Comparison of ENCODE assay signal across 15 cellular contexts in the genomic region with DNA sequence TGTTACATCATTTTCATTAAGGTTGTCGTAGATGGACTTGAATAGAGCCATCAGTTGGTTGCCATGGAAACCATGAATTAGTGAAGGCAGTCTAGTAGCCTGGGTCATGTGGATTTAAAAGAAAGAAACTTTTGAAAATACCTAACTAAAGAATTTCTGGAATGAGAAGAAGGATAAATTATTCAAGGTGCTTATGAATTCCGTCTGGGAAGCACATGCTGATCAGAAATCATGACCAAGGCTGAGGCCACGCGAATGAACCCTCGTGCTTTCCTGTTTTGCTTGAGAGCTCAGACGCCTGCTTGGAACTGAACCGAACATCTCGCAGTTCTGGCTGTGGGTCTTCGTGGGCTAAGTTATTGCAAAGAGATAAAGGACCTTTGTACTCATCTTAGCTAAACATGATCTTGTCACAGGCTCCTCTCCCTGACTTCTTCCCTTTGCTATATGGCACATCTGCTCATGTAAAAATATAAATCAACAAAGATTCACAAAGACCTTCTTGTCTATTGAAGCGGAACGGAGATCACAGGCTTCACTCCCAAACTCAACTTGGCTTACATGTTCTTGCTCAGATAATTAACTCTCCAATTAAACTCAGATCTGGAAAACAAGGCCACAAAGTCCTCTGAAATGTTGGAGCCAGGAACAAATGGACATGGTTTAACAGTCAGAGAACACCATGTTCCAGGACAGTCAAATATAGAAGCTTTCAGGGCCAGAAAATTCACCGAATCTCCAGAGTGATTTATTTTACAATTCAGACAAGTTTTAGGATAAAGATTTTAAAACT.
DNase-seq lines count a peak whose midpoint lies in the region; ATAC-seq and TF ChIP-seq lines count a peak whose summit lies in the region.
"Had no signal": no experiment of that assay in that cellular context is flagged by ENCODE, and none has a peak within 500 bp of the region (broad histone marks: within the 10 kb centered on the region; RNA-seq: fewer than 3 reads in every experiment).

No MANE protein-coding gene starts in this region.

- H3K9me3 ChIP-seq in right atrium auricular region (no peaks in the 10 kb centered on the region), esophagus muscularis mucosa (no peaks in the 10 kb centered on the region), tibial artery (no peaks in the 10 kb centered on the region)
- H3K9me3 ChIP-seq: mucosa of descending colon had no signal

- intact Hi-C loops in Right ventricle myocardium inferior (cut with DNase I): no loop called here
- intact Hi-C loops in esophagus muscularis mucosa (cut with DNase I): no loop called here
- intact Hi-C loops in tibial artery (cut with DNase I; ENCODE audit: low total_unique reads): no loop called here

- DNase-seq in right atrium auricular region (ENCODE audit: low spot score) (peak; percentile 56), Right ventricle myocardium inferior (ENCODE audit: missing footprints) (no peak), esophagus muscularis mucosa (ENCODE audit: extremely low spot score) (no peak), midbrain (lab: John Stamatoyannopoulos, UW) (peak; percentile 3), tibial artery (peak in 1 of 2 donors; percentile 36), T-helper 1 cell (no peak), activated gamma-delta T cell treated with Interleukin-2 at 50 U/mL for 16 hours (no peak)
- DNase-seq: activated CD8-positive, alpha-beta T cell treated with anti-CD3 and anti-CD28 coated beads for 36 hours; aorta; Calu3; effector memory CD4-positive, alpha-beta T cell; HFFc6; mucosa of descending colon; NCI-H146 had no signal

- no peak overlapping the region for H3K4me3 ChIP-seq in right atrium auricular region
- no peak overlapping the region for H3K4me3 ChIP-seq in esophagus muscularis mucosa
- H3K4me3 ChIP-seq in tibial artery: no peak overlapping the region
- H3K4me3 ChIP-seq: mucosa of descending colon had no signal

- H3K4me1 ChIP-seq in right atrium auricular region (peaks cover 0 to 19% of the 10 kb centered on the region in 2 donors), esophagus muscularis mucosa (peaks cover 19 to 63% (median 54%) of the 10 kb centered on the region in 4 donors), tibial artery (peaks cover 7 to 34% (median 15%) of the 10 kb centered on the region in 4 donors)

- no peak for ATAC-seq in Right ventricle myocardium inferior
- no peak for ATAC-seq in SK-N-SH treated with all-trans-retinoic acid at 6 μM for 48 hours
- ATAC-seq: activated CD8-positive, alpha-beta T cell treated with anti-CD3 and anti-CD28 coated beads for 36 hours; mucosa of descending colon had no signal

- 69% methylated on average over 12 of the region's 12 CpGs for WGBS in esophagus muscularis mucosa

- no peak for TF ChIP-seq POLR2A in esophagus muscularis mucosa (IDR thresholded peaks at IDR 0.05; ENCODE audit: low read depth)

- TF ChIP-seq EP300 in esophagus muscularis mucosa (IDR thresholded peaks at IDR 0.05): peak; percentile 85

- peak overlapping the region; percentile 3 to 65 for H3K27ac ChIP-seq in right atrium auricular region
- H3K27ac ChIP-seq in esophagus muscularis mucosa (replicated peaks in 1 of 4): peak overlapping the region; percentile 71 to 87 (median 81)
- peak overlapping the region; percentile 76 to 77 for H3K27ac ChIP-seq in tibial artery

- TF ChIP-seq CTCF in right atrium auricular region (IDR thresholded peaks at IDR 0.05) (no peak), esophagus muscularis mucosa (IDR thresholded peaks at IDR 0.05) (no peak), tibial artery (IDR thresholded peaks at IDR 0.05) (no peak)

- H3K36me3 ChIP-seq in right atrium auricular region: no peaks in the 10 kb centered on the region
- H3K36me3 ChIP-seq in esophagus muscularis mucosa: no peaks in the 10 kb centered on the region
- H3K36me3 ChIP-seq in tibial artery: no peaks in the 10 kb centered on the region

- H3K27me3 ChIP-seq in right atrium auricular region (no peaks in the 10 kb centered on the region), esophagus muscularis mucosa (no peaks in the 10 kb centered on the region), tibial artery (no peaks in the 10 kb centered on the region)

TF ChIP-seq in SK-N-SH treated with all-trans-retinoic acid at 6 μM for 48 hours, 23 proteins besides CTCF, POLR2A, EP300 and RAD21:
- TF ChIP-seq, protein P1, sequence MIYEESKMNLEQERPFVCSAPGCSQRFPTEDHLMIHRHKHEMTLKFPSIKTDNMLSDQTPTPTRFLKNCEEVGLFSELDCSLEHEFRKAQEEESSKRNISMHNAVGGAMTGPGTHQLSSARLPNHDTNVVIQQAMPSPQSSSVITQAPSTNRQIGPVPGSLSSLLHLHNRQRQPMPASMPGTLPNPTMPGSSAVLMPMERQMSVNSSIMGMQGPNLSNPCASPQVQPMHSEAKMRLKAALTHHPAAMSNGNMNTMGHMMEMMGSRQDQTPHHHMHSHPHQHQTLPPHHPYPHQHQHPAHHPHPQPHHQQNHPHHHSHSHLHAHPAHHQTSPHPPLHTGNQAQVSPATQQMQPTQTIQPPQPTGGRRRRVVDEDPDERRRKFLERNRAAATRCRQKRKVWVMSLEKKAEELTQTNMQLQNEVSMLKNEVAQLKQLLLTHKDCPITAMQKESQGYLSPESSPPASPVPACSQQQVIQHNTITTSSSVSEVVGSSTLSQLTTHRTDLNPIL (CRISPR knock-in tag; IDR thresholded peaks at IDR 0.05; ENCODE audit: low read depth): no peak
- TF ChIP-seq ZNF70 (CRISPR knock-in tag; IDR thresholded peaks at IDR 0.05) (no peak), PPARA (CRISPR knock-in tag; IDR thresholded peaks at IDR 0.05; ENCODE audit: borderline replicate concordance) (no peak), ESRRG (CRISPR knock-in tag; IDR thresholded peaks at IDR 0.05) (no peak), ZFP30 (CRISPR knock-in tag; IDR thresholded peaks at IDR 0.05) (no peak), RARB (CRISPR knock-in tag; IDR thresholded peaks at IDR 0.05) (no peak), ZFP3 (CRISPR knock-in tag; IDR thresholded peaks at IDR 0.05) (no peak), GLIS3 (CRISPR knock-in tag; IDR thresholded peaks at IDR 0.05) (no peak), ZNF565 (CRISPR knock-in tag; conservative IDR thresholded peaks at IDR 0.05; ENCODE audit: low read depth) (no peak), ZC3H10 (CRISPR knock-in tag; IDR thresholded peaks at IDR 0.05) (no peak), ZNF8 (CRISPR knock-in tag; IDR thresholded peaks at IDR 0.05) (no peak), OSR1 (CRISPR knock-in tag; IDR thresholded peaks at IDR 0.05) (no peak), ISL1 (CRISPR knock-in tag; IDR thresholded peaks at IDR 0.05) (no peak), SNAI2 (CRISPR knock-in tag; IDR thresholded peaks at IDR 0.05) (no peak), TOX (CRISPR knock-in tag; IDR thresholded peaks at IDR 0.05; ENCODE audit: borderline replicate concordance) (no peak), TCF4 (CRISPR knock-in tag; IDR thresholded peaks at IDR 0.05; ENCODE audit: borderline replicate concordance) (no peak), BACH2 (CRISPR knock-in tag; IDR thresholded peaks at IDR 0.05; ENCODE audit: borderline replicate concordance) (no peak)
- TF ChIP-seq, protein P2, sequence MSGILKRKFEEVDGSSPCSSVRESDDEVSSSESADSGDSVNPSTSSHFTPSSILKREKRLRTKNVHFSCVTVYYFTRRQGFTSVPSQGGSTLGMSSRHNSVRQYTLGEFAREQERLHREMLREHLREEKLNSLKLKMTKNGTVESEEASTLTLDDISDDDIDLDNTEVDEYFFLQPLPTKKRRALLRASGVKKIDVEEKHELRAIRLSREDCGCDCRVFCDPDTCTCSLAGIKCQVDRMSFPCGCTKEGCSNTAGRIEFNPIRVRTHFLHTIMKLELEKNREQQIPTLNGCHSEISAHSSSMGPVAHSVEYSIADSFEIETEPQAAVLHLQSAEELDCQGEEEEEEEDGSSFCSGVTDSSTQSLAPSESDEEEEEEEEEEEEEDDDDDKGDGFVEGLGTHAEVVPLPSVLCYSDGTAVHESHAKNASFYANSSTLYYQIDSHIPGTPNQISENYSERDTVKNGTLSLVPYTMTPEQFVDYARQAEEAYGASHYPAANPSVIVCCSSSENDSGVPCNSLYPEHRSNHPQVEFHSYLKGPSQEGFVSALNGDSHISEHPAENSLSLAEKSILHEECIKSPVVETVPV (CRISPR knock-in tag; IDR thresholded peaks at IDR 0.05): no peak
TF ChIP-seq in SK-N-SH treated with all-trans-retinoic acid at 6 μM for 48 hours: peak in this region for 0.

Comparison
In these comparisons a context has a peak if more than half of its experiments do, and no peak if none do; other contexts are left out.
1. DNase-seq: peak in right atrium auricular region (single experiment) and midbrain (single experiment); none in Right ventricle myocardium inferior (single experiment), esophagus muscularis mucosa (single experiment), T-helper 1 cell (0 of 5) and activated gamma-delta T cell treated with Interleukin-2 at 50 U/mL for 16 hours (single experiment).
2. Peak in every context shown above with its lines, with median percentiles within 50 percentile points of each other: H3K27ac ChIP-seq.